1 cellular context compared by ENCODE assay signal in genomic region chr17:77391668-77392375, GRCh38.
TF ChIP-seq lines count a peak whose summit lies in the region.

No MANE protein-coding gene starts in this region.

TF ChIP-seq in HepG2, 621 proteins besides CTCF, POLR2A, EP300 and RAD21 (continued from another document and continues in another):
- TF ChIP-seq ZNF142 (CRISPR knock-in tag; IDR thresholded peaks at IDR 0.05) (no peak), ZNF407 (CRISPR knock-in tag; IDR thresholded peaks at IDR 0.05; ENCODE audit: not compliant biosample characterization) (no peak), ZNF713 (CRISPR knock-in tag; IDR thresholded peaks at IDR 0.05) (no peak; the same call in 1 of the 2 replicates), IKZF5 (CRISPR knock-in tag; IDR thresholded peaks at IDR 0.05) (no peak), ZNF616 (CRISPR knock-in tag; IDR thresholded peaks at IDR 0.05; ENCODE audit: low read depth) (no peak), BHLHE40 (IDR thresholded peaks at IDR 0.05; ENCODE audit: low read length) (no peak), SMAD9 (CRISPR knock-in tag; IDR thresholded peaks at IDR 0.05) (no peak), NBN (conservative IDR thresholded peaks at IDR 0.05) (no peak), PHF20 (CRISPR knock-in tag; IDR thresholded peaks at IDR 0.05) (peak; percentile 14; the same call in 1 of the 2 replicates), SATB2 (CRISPR knock-in tag; IDR thresholded peaks at IDR 0.05) (no peak), GFI1 (CRISPR knock-in tag; IDR thresholded peaks at IDR 0.05; ENCODE audit: borderline replicate concordance) (no peak), KDM5A (IDR thresholded peaks at IDR 0.05; ENCODE audit: borderline replicate concordance, low read length) (no peak), THAP11 (CRISPR knock-in tag; IDR thresholded peaks at IDR 0.05) (no peak), ZNF30 (CRISPR knock-in tag; IDR thresholded peaks at IDR 0.05) (no peak), TCF7L2 (IDR thresholded peaks at IDR 0.05; ENCODE audit: low read depth, low read length) (no peak), ARID3A (IDR thresholded peaks at IDR 0.05; ENCODE audit: low read depth, low read length) (no peak), ATF1 (CRISPR knock-in tag; IDR thresholded peaks at IDR 0.05) (no peak), GLI4 (CRISPR knock-in tag; IDR thresholded peaks at IDR 0.05; ENCODE audit: borderline replicate concordance) (no peak), ZSCAN5A (CRISPR knock-in tag; IDR thresholded peaks at IDR 0.05; ENCODE audit: borderline replicate concordance) (no peak; the same call in 1 of the 2 replicates), E2F2 (CRISPR knock-in tag; IDR thresholded peaks at IDR 0.05; ENCODE audit: borderline replicate concordance) (no peak), ZC3H13 (CRISPR knock-in tag; IDR thresholded peaks at IDR 0.05) (peak; percentile 70; the same call in 1 of the 2 replicates), NCOA5 (CRISPR knock-in tag; IDR thresholded peaks at IDR 0.05) (no peak), ZNF761 (CRISPR knock-in tag; conservative IDR thresholded peaks at IDR 0.05) (no peak; the same call in 1 of the 2 replicates), EZH2 (conservative IDR thresholded peaks at IDR 0.05; ENCODE audit: low read depth, low read length) (no peak), ZNF124 (CRISPR knock-in tag; IDR thresholded peaks at IDR 0.05) (no peak; the same call in 1 of the 2 replicates), AFF4 (CRISPR knock-in tag; IDR thresholded peaks at IDR 0.05) (no peak; the same call in 1 of the 2 replicates), AKAP8 (CRISPR knock-in tag; IDR thresholded peaks at IDR 0.05) (no peak), ZNF740 (CRISPR knock-in tag; IDR thresholded peaks at IDR 0.05) (no peak), ZFP36L1 (CRISPR knock-in tag; IDR thresholded peaks at IDR 0.05) (no peak), NR1H2 (CRISPR knock-in tag; IDR thresholded peaks at IDR 0.05; ENCODE audit: borderline replicate concordance, low read depth) (no peak), GATAD2A (CRISPR knock-in tag; IDR thresholded peaks at IDR 0.05) (no peak), ZNF605 (CRISPR knock-in tag; IDR thresholded peaks at IDR 0.05) (no peak), ZNF563 (CRISPR knock-in tag; IDR thresholded peaks at IDR 0.05) (no peak), HHEX (CRISPR knock-in tag; IDR thresholded peaks at IDR 0.05) (no peak), ZEB1 (IDR thresholded peaks at IDR 0.05; ENCODE audit: insufficient replicate concordance, low read depth) (no peak)
